Comparison of ENCODE assay signal across 8 cellular contexts in genomic region chr11:66438504-66439466, GRCh38.
A peak's percentile ranks its signal among the peaks of the same experiment; 100 is the strongest.
DNase-seq lines count a peak whose midpoint lies in the region; ATAC-seq lines count a peak whose summit lies in the region.

MRPL11 (minus strand) TSS chr11:66438848; CDS start chr11:66438754, 94 bp downstream.

- peak within 1 kb of the TSS; percentile 87 to 90 for H3K4me3 Mint-ChIP-seq in effector memory CD8-positive, alpha-beta T cell
- peak within 1 kb of the TSS; percentile 95 for H3K4me3 Mint-ChIP-seq in memory B cell

- H3K27me3 Mint-ChIP-seq in effector memory CD8-positive, alpha-beta T cell: peaks cover 6 to 15% of the 10 kb centered on the region in 2 donors
- H3K27me3 Mint-ChIP-seq in memory B cell: no peaks in the 10 kb centered on the region

- peaks cover 0 to 8% of the 10 kb centered on the region in 2 donors for H3K9me3 Mint-ChIP-seq in effector memory CD8-positive, alpha-beta T cell
- peaks cover 3% of the 10 kb centered on the region for H3K9me3 Mint-ChIP-seq in memory B cell

- H3K36me3 Mint-ChIP-seq in effector memory CD8-positive, alpha-beta T cell (ENCODE audit: insufficient read depth): peaks cover 20% of the 10 kb centered on the region
- peaks cover 15% of the 10 kb centered on the region for H3K36me3 Mint-ChIP-seq in memory B cell

- peak; percentile 95 for ATAC-seq in GM19463 (IDR thresholded peaks at IDR 0.05; ENCODE audit: unreplicated experiment)
- ATAC-seq in effector memory CD8-positive, alpha-beta T cell (replicated peaks): peak; percentile 96
- ATAC-seq in memory B cell (ENCODE audit: low read depth): peak; percentile 92

- H3K27ac Mint-ChIP-seq in effector memory CD8-positive, alpha-beta T cell: peak within 1 kb of the TSS; percentile 96 to 97
- H3K27ac Mint-ChIP-seq in memory B cell: peak within 1 kb of the TSS; percentile 93

- peaks cover 8 to 11% of the 10 kb centered on the region in 2 donors for H3K4me1 Mint-ChIP-seq in effector memory CD8-positive, alpha-beta T cell (ENCODE audit: low read depth in 2 of 2)
- peaks cover 8% of the 10 kb centered on the region for H3K4me1 Mint-ChIP-seq in memory B cell

- peak; percentile 77 for DNase-seq in CMK (ENCODE audit: low read depth)
- DNase-seq in HS-27A (ENCODE audit: low read depth): peak; percentile 94
- peak; percentile 27 for DNase-seq in NK-92 (lab: John Stamatoyannopoulos, UW; ENCODE audit: unreplicated experiment)
- DNase-seq in activated CD8-positive, alpha-beta memory T cell treated with anti-CD3 and anti-CD28 coated beads for 24 hours: peak; percentile 95
- peak; percentile 85 to 93 (median 88) for DNase-seq in effector memory CD8-positive, alpha-beta T cell
- DNase-seq in memory B cell (ENCODE audit: low spot score in 2 of 2): peak; percentile 85 to 92
- DNase-seq in stimulated activated CD8-positive, alpha-beta memory T cell treated with anti-CD3 and anti-CD28 coated beads, Interleukin-12 subunit alpha, Interleukin-12 subunit beta, amount 100 ng/mL, for 4 hours (ENCODE audit: low read depth): peak; percentile 74

Comparison
In these comparisons a context has a peak if more than half of its experiments do, and no peak if none do; other contexts are left out.
1. Peak in every context shown above with its lines: DNase-seq and ATAC-seq.
2. DNase-seq: peak in every context shown above with its lines; median percentile 95 in activated CD8-positive, alpha-beta memory T cell treated with anti-CD3 and anti-CD28 coated beads for 24 hours; 94 in HS-27A; 88 in memory B cell; 88 in effector memory CD8-positive, alpha-beta T cell; 77 in CMK; 74 in stimulated activated CD8-positive, alpha-beta memory T cell treated with anti-CD3 and anti-CD28 coated beads, Interleukin-12 subunit alpha, Interleukin-12 subunit beta, amount 100 ng/mL, for 4 hours; 27 in NK-92.